In the genomic region with DNA sequence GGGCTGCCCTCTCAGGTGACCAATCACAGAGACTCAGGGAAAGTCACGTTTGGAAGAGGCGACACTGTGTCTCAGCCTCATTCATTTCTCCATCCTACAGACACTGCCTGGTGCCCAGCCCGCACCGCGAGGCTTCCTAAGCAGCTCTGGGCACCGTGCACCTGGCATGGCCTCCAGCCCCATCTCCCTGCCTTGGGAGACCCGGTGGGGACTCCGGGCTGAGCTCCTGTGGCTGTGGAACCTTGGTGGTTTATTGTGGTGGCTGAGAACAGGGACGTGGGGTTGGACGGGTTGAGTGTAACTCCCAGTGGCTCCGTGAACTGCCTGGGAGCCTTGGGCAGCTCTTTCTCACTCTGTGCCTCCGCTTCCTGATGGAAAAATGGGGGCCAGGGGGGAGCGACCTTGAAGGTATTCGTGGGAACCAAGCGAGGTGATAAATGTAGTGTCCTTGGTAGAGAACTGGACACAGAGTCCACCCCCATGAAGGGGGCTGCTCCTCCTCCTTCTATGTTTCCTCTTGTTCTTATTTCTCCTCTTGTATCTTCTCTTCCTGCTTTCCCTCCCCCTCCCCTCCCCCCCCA, we compare ENCODE assay signal across 9 cellular contexts.
DNase-seq lines count a peak whose midpoint lies in the region; ATAC-seq and TF ChIP-seq lines count a peak whose summit lies in the region.
"Had no signal": no experiment of that assay in that cellular context is flagged by ENCODE, and none has a peak within 500 bp of the region (broad histone marks: within the 10 kb centered on the region; RNA-seq: fewer than 3 reads in every experiment).

No MANE protein-coding gene starts in this region.

- DNase-seq in AG08396 (ENCODE audit: low spot score) (peak; percentile 8), H7 (peak; percentile 62), adipocyte (ENCODE audit: low read depth) (peak; percentile 30), myocyte (ENCODE audit: low read depth) (peak; percentile 40), lower lobe of right lung (no peak)
- DNase-seq: NCI-H1436 treated with DMSO at 0.1 percent for 48 hours had no signal

- H3K9me3 ChIP-seq in adipocyte (ENCODE audit: control insufficient read depth, low read length) = no peaks in the 10 kb centered on the region
- no peaks in the 10 kb centered on the region for H3K9me3 ChIP-seq in lower lobe of right lung

- H3K4me3 ChIP-seq in H7 (ENCODE audit: insufficient read depth, low read depth, low read length) = no peak overlapping the region
- no peak overlapping the region for H3K4me3 ChIP-seq in adipocyte (ENCODE audit: low read length)
- no peak overlapping the region for H3K4me3 ChIP-seq in lower lobe of right lung

- TF ChIP-seq CTCF in lower lobe of right lung (IDR thresholded peaks at IDR 0.05) = no peak

- H3K4me1 ChIP-seq in adipocyte (ENCODE audit: control insufficient read depth, insufficient read depth, low read length) (peaks cover 30% of the 10 kb centered on the region), lower lobe of right lung (peaks cover 13% of the 10 kb centered on the region)

- ATAC-seq in GM19351 (IDR thresholded peaks at IDR 0.05; ENCODE audit: unreplicated experiment) = no peak
- no peak for ATAC-seq in GM21717 (IDR thresholded peaks at IDR 0.05; ENCODE audit: unreplicated experiment)
- no peak for ATAC-seq in lower lobe of right lung
- ATAC-seq in GM18520 (IDR thresholded peaks at IDR 0.05; ENCODE audit: unreplicated experiment) = no peak

- intact Hi-C loops in lower lobe of right lung (cut with DNase I) = no loop called here

- no peak overlapping the region for H3K27ac ChIP-seq in lower lobe of right lung

- H3K27me3 ChIP-seq in H7 (ENCODE audit: control insufficient read depth, insufficient read depth, low read length) (no peaks in the 10 kb centered on the region), adipocyte (replicated peaks; ENCODE audit: control insufficient read depth, insufficient read depth, low read length) (no peaks in the 10 kb centered on the region), lower lobe of right lung (ENCODE audit: low read depth) (no peaks in the 10 kb centered on the region)

- no peaks in the 10 kb centered on the region for H3K36me3 ChIP-seq in H7 (replicated peaks; ENCODE audit: control insufficient read depth, insufficient read depth, low read length)
- no peaks in the 10 kb centered on the region for H3K36me3 ChIP-seq in adipocyte (ENCODE audit: control insufficient read depth, insufficient read depth, low read length, severe bottlenecking)
- no peaks in the 10 kb centered on the region for H3K36me3 ChIP-seq in lower lobe of right lung

- H3K9ac ChIP-seq in adipocyte (ENCODE audit: low read length) = no peak overlapping the region
